1 cellular context compared by ENCODE assay signal in genomic region chr9:109477269-109478203, GRCh38.
TF ChIP-seq lines count a peak whose summit lies in the region.

No MANE protein-coding gene starts in this region.

TF ChIP-seq in GM23338, 12 proteins besides CTCF, POLR2A, EP300 and RAD21 (continued from another document):
- TF ChIP-seq ZNF462 (CRISPR knock-in tag; IDR thresholded peaks at IDR 0.05), result no peak
- no peak for TF ChIP-seq EZH2phosphoT487 (IDR thresholded peaks at IDR 0.05; ENCODE audit: unreplicated experiment)
- no peak for TF ChIP-seq STAT1 (IDR thresholded peaks at IDR 0.05; ENCODE audit: unreplicated experiment)
- no peak for TF ChIP-seq JUNB (IDR thresholded peaks at IDR 0.05; ENCODE audit: unreplicated experiment)
- TF ChIP-seq ZNF331 (CRISPR knock-in tag; IDR thresholded peaks at IDR 0.05; ENCODE audit: low read depth), result no peak
- no peak for TF ChIP-seq NANOG (IDR thresholded peaks at IDR 0.05; ENCODE audit: borderline replicate concordance)
- TF ChIP-seq EZH2 (IDR thresholded peaks at IDR 0.05; ENCODE audit: low read depth, unreplicated experiment), result no peak
- no peak for TF ChIP-seq POLR2AphosphoS5 (IDR thresholded peaks at IDR 0.05; ENCODE audit: low read depth)
